ENCODE assay signal across 1 cellular context in genomic region chr5:158519433-158520025, GRCh38.
A peak's percentile ranks its signal among the peaks of the same experiment; 100 is the strongest.
TF ChIP-seq lines count a peak whose summit lies in the region.

No MANE protein-coding gene starts in this region.

TF ChIP-seq in HepG2, 621 proteins besides CTCF, POLR2A, EP300 and RAD21 (continued from another document and continues in another):
- TF ChIP-seq, protein P1, sequence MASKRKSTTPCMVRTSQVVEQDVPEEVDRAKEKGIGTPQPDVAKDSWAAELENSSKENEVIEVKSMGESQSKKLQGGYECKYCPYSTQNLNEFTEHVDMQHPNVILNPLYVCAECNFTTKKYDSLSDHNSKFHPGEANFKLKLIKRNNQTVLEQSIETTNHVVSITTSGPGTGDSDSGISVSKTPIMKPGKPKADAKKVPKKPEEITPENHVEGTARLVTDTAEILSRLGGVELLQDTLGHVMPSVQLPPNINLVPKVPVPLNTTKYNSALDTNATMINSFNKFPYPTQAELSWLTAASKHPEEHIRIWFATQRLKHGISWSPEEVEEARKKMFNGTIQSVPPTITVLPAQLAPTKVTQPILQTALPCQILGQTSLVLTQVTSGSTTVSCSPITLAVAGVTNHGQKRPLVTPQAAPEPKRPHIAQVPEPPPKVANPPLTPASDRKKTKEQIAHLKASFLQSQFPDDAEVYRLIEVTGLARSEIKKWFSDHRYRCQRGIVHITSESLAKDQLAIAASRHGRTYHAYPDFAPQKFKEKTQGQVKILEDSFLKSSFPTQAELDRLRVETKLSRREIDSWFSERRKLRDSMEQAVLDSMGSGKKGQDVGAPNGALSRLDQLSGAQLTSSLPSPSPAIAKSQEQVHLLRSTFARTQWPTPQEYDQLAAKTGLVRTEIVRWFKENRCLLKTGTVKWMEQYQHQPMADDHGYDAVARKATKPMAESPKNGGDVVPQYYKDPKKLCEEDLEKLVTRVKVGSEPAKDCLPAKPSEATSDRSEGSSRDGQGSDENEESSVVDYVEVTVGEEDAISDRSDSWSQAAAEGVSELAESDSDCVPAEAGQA (IDR thresholded peaks at IDR 0.05; ENCODE audit: low read depth): no peak
- TF ChIP-seq, protein P1 (CRISPR knock-in tag; IDR thresholded peaks at IDR 0.05; ENCODE audit: borderline replicate concordance): no peak
- TF ChIP-seq SIX1 (CRISPR knock-in tag; IDR thresholded peaks at IDR 0.05; ENCODE audit: borderline replicate concordance): no peak; the same call in 1 of the 2 replicates
- peak; percentile 69 for TF ChIP-seq RARA (CRISPR knock-in tag; IDR thresholded peaks at IDR 0.05)
- no peak for TF ChIP-seq ZNF484 (CRISPR knock-in tag; IDR thresholded peaks at IDR 0.05; ENCODE audit: borderline replicate concordance, low read depth)
- TF ChIP-seq GATAD1 (CRISPR knock-in tag; IDR thresholded peaks at IDR 0.05): no peak
- TF ChIP-seq, protein P2, sequence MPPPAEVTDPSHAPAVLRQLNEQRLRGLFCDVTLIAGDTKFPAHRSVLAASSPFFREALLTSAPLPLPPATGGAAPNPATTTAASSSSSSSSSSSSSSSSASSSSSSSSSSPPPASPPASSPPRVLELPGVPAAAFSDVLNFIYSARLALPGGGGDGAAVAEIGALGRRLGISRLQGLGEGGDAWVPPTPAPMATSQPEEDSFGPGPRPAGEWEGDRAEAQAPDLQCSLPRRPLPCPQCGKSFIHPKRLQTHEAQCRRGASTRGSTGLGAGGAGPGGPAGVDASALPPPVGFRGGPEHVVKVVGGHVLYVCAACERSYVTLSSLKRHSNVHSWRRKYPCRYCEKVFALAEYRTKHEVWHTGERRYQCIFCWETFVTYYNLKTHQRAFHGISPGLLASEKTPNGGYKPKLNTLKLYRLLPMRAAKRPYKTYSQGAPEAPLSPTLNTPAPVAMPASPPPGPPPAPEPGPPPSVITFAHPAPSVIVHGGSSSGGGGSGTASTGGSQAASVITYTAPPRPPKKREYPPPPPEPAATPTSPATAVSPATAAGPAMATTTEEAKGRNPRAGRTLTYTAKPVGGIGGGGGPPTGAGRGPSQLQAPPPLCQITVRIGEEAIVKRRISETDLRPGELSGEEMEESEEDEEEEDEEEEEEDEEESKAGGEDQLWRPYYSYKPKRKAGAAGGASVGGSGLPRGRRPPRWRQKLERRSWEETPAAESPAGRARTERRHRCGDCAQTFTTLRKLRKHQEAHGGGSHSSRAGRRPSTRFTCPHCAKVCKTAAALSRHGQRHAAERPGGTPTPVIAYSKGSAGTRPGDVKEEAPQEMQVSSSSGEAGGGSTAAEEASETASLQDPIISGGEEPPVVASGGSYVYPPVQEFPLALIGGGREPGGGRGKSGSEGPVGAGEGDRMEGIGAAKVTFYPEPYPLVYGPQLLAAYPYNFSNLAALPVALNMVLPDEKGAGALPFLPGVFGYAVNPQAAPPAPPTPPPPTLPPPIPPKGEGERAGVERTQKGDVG (CRISPR knock-in tag; IDR thresholded peaks at IDR 0.05; ENCODE audit: borderline replicate concordance): no peak
- TF ChIP-seq ZNF619 (CRISPR knock-in tag; IDR thresholded peaks at IDR 0.05): no peak
- no peak for TF ChIP-seq SRSF4 (IDR thresholded peaks at IDR 0.05; ENCODE audit: low read depth, low read length, poor library complexity, severe bottlenecking)
- TF ChIP-seq MTF1 (CRISPR knock-in tag; IDR thresholded peaks at IDR 0.05): no peak
- TF ChIP-seq THAP11 (CRISPR knock-in tag; IDR thresholded peaks at IDR 0.05): no peak
- no peak for TF ChIP-seq RORA (CRISPR knock-in tag; IDR thresholded peaks at IDR 0.05)
- no peak for TF ChIP-seq MIER3 (CRISPR knock-in tag; IDR thresholded peaks at IDR 0.05; ENCODE audit: borderline replicate concordance)
- TF ChIP-seq ZSCAN22 (CRISPR knock-in tag; IDR thresholded peaks at IDR 0.05): no peak
- TF ChIP-seq ARID2 (CRISPR knock-in tag; IDR thresholded peaks at IDR 0.05; ENCODE audit: borderline replicate concordance): no peak
- TF ChIP-seq SUZ12 (IDR thresholded peaks at IDR 0.05; ENCODE audit: low read depth, low read length): no peak
- no peak for TF ChIP-seq SOX6 (IDR thresholded peaks at IDR 0.05)
- peak; percentile 93 for TF ChIP-seq SOX6 (CRISPR knock-in tag; IDR thresholded peaks at IDR 0.05)
- TF ChIP-seq GPN1 (CRISPR knock-in tag; IDR thresholded peaks at IDR 0.05; ENCODE audit: borderline replicate concordance): no peak
- no peak for TF ChIP-seq DRAP1 (CRISPR knock-in tag; IDR thresholded peaks at IDR 0.05)
- TF ChIP-seq, protein P3, sequence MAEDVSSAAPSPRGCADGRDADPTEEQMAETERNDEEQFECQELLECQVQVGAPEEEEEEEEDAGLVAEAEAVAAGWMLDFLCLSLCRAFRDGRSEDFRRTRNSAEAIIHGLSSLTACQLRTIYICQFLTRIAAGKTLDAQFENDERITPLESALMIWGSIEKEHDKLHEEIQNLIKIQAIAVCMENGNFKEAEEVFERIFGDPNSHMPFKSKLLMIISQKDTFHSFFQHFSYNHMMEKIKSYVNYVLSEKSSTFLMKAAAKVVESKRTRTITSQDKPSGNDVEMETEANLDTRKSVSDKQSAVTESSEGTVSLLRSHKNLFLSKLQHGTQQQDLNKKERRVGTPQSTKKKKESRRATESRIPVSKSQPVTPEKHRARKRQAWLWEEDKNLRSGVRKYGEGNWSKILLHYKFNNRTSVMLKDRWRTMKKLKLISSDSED (CRISPR knock-in tag; IDR thresholded peaks at IDR 0.05): no peak
- TF ChIP-seq MBD4 (IDR thresholded peaks at IDR 0.05; ENCODE audit: borderline replicate concordance, low read length): no peak
- TF ChIP-seq RFX3 (CRISPR knock-in tag; IDR thresholded peaks at IDR 0.05): no peak
- no peak; the same call in 1 of the 2 replicates for TF ChIP-seq ZNF816 (CRISPR knock-in tag; IDR thresholded peaks at IDR 0.05; ENCODE audit: borderline replicate concordance)
- TF ChIP-seq ZNF646 (CRISPR knock-in tag; IDR thresholded peaks at IDR 0.05): no peak
- TF ChIP-seq, protein P4, sequence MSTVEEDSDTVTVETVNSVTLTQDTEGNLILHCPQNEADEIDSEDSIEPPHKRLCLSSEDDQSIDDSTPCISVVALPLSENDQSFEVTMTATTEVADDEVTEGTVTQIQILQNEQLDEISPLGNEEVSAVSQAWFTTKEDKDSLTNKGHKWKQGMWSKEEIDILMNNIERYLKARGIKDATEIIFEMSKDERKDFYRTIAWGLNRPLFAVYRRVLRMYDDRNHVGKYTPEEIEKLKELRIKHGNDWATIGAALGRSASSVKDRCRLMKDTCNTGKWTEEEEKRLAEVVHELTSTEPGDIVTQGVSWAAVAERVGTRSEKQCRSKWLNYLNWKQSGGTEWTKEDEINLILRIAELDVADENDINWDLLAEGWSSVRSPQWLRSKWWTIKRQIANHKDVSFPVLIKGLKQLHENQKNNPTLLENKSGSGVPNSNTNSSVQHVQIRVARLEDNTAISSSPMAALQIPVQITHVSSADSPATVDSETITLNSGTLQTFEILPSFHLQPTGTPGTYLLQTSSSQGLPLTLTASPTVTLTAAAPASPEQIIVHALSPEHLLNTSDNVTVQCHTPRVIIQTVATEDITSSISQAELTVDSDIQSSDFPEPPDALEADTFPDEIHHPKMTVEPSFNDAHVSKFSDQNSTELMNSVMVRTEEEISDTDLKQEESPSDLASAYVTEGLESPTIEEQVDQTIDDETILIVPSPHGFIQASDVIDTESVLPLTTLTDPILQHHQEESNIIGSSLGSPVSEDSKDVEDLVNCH (CRISPR knock-in tag; IDR thresholded peaks at IDR 0.05): no peak
- TF ChIP-seq TGIF2 (CRISPR knock-in tag; IDR thresholded peaks at IDR 0.05): no peak
- TF ChIP-seq EZH2 (conservative IDR thresholded peaks at IDR 0.05; ENCODE audit: low read depth, low read length): no peak
- no peak for TF ChIP-seq PRDM10 (CRISPR knock-in tag; IDR thresholded peaks at IDR 0.05; ENCODE audit: low read depth)
- peak; percentile 85 for TF ChIP-seq NCOA2 (CRISPR knock-in tag; IDR thresholded peaks at IDR 0.05)
- TF ChIP-seq, protein P5, sequence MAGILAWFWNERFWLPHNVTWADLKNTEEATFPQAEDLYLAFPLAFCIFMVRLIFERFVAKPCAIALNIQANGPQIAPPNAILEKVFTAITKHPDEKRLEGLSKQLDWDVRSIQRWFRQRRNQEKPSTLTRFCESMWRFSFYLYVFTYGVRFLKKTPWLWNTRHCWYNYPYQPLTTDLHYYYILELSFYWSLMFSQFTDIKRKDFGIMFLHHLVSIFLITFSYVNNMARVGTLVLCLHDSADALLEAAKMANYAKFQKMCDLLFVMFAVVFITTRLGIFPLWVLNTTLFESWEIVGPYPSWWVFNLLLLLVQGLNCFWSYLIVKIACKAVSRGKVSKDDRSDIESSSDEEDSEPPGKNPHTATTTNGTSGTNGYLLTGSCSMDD (CRISPR knock-in tag; IDR thresholded peaks at IDR 0.05): no peak
- TF ChIP-seq AHR (CRISPR knock-in tag; IDR thresholded peaks at IDR 0.05): no peak
- TF ChIP-seq ZNF543 (CRISPR knock-in tag; IDR thresholded peaks at IDR 0.05): no peak
